ENCODE assay signal across 10 cellular contexts in genomic region chr15:57565326-57565725, GRCh38. TPM values are rescaled to one million over a fixed set of nuclear protein-coding genes. Genes with fewer than 3 reads are reported as not detected.
DNase-seq lines count a peak whose midpoint lies in the region; ATAC-seq and FAIRE-seq lines count a peak whose summit lies in the region.
"Had no signal": no experiment of that assay in that cellular context is flagged by ENCODE, and none has a peak within 500 bp of the region (broad histone marks: within the 10 kb centered on the region; RNA-seq: fewer than 3 reads in every experiment).

No MANE protein-coding gene starts in this region.

- DNase-seq in stimulated activated CD4-positive, alpha-beta T cell treated with anti-CD3 and anti-CD28 coated beads, Interleukin-15, amount 100 ng/mL, for 24 hours, result peak; percentile 41
- DNase-seq in stimulated activated CD4-positive, alpha-beta T cell treated with anti-CD3 and anti-CD28 coated beads, Interleukin-12 subunit alpha, Interleukin-12 subunit beta, amount 100 ng/mL, for 4 hours, result no peak
- DNase-seq in UCSD-AML1 (lab: John Stamatoyannopoulos, UW; ENCODE audit: unreplicated experiment) (peak; percentile 75), urothelium cell line (ENCODE audit: low spot score) (no peak), hepatic stellate cell (ENCODE audit: low spot score) (no peak), aorta (no peak)
- DNase-seq in effector memory CD4-positive, alpha-beta T cell, result peak; percentile 18 to 35 (median 20)
- DNase-seq: hippocampal formation had no signal

- 59 to 72% methylated on average over 11 of the region's 11 CpGs for WGBS in aorta, 2 donors

- peak; percentile 13 for FAIRE-seq in urothelium cell line (lab: Jason Lieb, UNC)

- H3K27me3 ChIP-seq in effector memory CD4-positive, alpha-beta T cell (replicated peaks; ENCODE audit: control insufficient read depth, insufficient read depth, low read length, poor library complexity, severe bottlenecking), result no peaks in the 10 kb centered on the region
- H3K27me3 ChIP-seq in aorta (ENCODE audit: control insufficient read depth in 1 of 2, insufficient read depth in 2 of 2, low read length in 1 of 2), result no peaks in the 10 kb centered on the region
- H3K27me3 ChIP-seq: suprapubic skin had no signal

- peaks cover 5% of the 10 kb centered on the region for H3K4me1 ChIP-seq in effector memory CD4-positive, alpha-beta T cell (ENCODE audit: control insufficient read depth, insufficient read depth, low read length, poor library complexity, severe bottlenecking)
- no peaks in the 10 kb centered on the region for H3K4me1 ChIP-seq in aorta (ENCODE audit: control insufficient read depth in 1 of 2, insufficient read depth in 2 of 2, low read length in 2 of 2)

- ATAC-seq in HG02885 (IDR thresholded peaks at IDR 0.05; ENCODE audit: poor library complexity, unreplicated experiment) (no peak), aorta (ENCODE audit: low FRiP score) (no peak)

- H3K27ac ChIP-seq in effector memory CD4-positive, alpha-beta T cell (ENCODE audit: insufficient read depth, low read length, poor library complexity, severe bottlenecking), result no peak overlapping the region
- H3K27ac ChIP-seq in aorta (ENCODE audit: low read depth in 1 of 2, low read length in 2 of 2), result no peak overlapping the region
- H3K27ac ChIP-seq: suprapubic skin had no signal

- intact Hi-C loops in aorta (cut with DNase I), result loop anchor here in 1 of 2 donors (10.0 kb wide), 1 partner anchor 499 kb away; the partner anchor contains the start of gene ALDH1A2

- H3K36me3 ChIP-seq in effector memory CD4-positive, alpha-beta T cell (ENCODE audit: control insufficient read depth, insufficient read depth, low read length), result no peaks in the 10 kb centered on the region
- no peaks in the 10 kb centered on the region for H3K36me3 ChIP-seq in aorta (ENCODE audit: control insufficient read depth in 1 of 2, insufficient read depth in 2 of 2, low read length in 1 of 2)
- H3K36me3 ChIP-seq: suprapubic skin had no signal

- H3K4me3 ChIP-seq in effector memory CD4-positive, alpha-beta T cell (ENCODE audit: insufficient read depth, low read depth, low read length, poor library complexity, severe bottlenecking), result no peak overlapping the region
- no peak overlapping the region for H3K4me3 ChIP-seq in aorta (ENCODE audit: low read length in 2 of 2)
- H3K4me3 ChIP-seq: suprapubic skin had no signal

- no peaks in the 10 kb centered on the region for H3K9me3 ChIP-seq in effector memory CD4-positive, alpha-beta T cell (ENCODE audit: control insufficient read depth, low read length)
- no peaks in the 10 kb centered on the region for H3K9me3 ChIP-seq in aorta (ENCODE audit: control insufficient read depth, low read length)
- H3K9me3 ChIP-seq: suprapubic skin had no signal

RNA-seq across cellular contexts. Expression of gene MYZAP, which starts 26.4 kb away (rescaled TPM):
- total RNA-seq in aorta, result 1 to 10 TPM in 1 of 2 donors, under 1 TPM in 1; 0.84 to 4.2 TPM
- 1 to 10 TPM in 1 of 2 donors, under 1 TPM in 1; 0.38 to 7.5 TPM for polyA plus RNA-seq in aorta

Comparison
In these comparisons a context has a peak if more than half of its experiments do, and no peak if none do; other contexts are left out.
1. DNase-seq: peak in stimulated activated CD4-positive, alpha-beta T cell treated with anti-CD3 and anti-CD28 coated beads, Interleukin-15, amount 100 ng/mL, for 24 hours (single experiment), UCSD-AML1 (single experiment) and effector memory CD4-positive, alpha-beta T cell (3 of 3); none in stimulated activated CD4-positive, alpha-beta T cell treated with anti-CD3 and anti-CD28 coated beads, Interleukin-12 subunit alpha, Interleukin-12 subunit beta, amount 100 ng/mL, for 4 hours (single experiment), urothelium cell line (single experiment), hepatic stellate cell (single experiment) and aorta (0 of 2).